1 cellular context compared by ENCODE assay signal in genomic region chr10:13117842-13118783, GRCh38.
TF ChIP-seq lines count a peak whose summit lies in the region.

No MANE protein-coding gene starts in this region.

TF ChIP-seq in K562, 482 proteins besides CTCF, POLR2A, EP300 and RAD21:
- TF ChIP-seq ZNF41 (CRISPR knock-in tag; conservative IDR thresholded peaks at IDR 0.05) (no peak), SMARCB1 (IDR thresholded peaks at IDR 0.05; ENCODE audit: insufficient read length, low read depth) (no peak), SPI1 (IDR thresholded peaks at IDR 0.05; ENCODE audit: borderline replicate concordance, low read depth, low read length) (peak; percentile 97), ETV6 (IDR thresholded peaks at IDR 0.05; ENCODE audit: borderline replicate concordance in 1 of 2, low read depth in 2 of 2, low read length in 1 of 2) (peak in 1 of 2 experiments; percentile 81; a peak in 1 of 4 replicates), ETV6 (CRISPR knock-in tag; IDR thresholded peaks at IDR 0.05; ENCODE audit: borderline replicate concordance) (no peak), PCBP1 (IDR thresholded peaks at IDR 0.05; ENCODE audit: low read depth, low read length, poor library complexity, severe bottlenecking) (no peak), MYC (IDR thresholded peaks at IDR 0.05; ENCODE audit: low read depth, low read length) (0 out of 2 replicates have a peak, but pooled peaks have one; percentile 19), MYC (CRISPR knock-in tag; IDR thresholded peaks at IDR 0.05; ENCODE audit: borderline replicate concordance, low read depth) (no peak), CLOCK (CRISPR knock-in tag; IDR thresholded peaks at IDR 0.05; ENCODE audit: borderline replicate concordance) (no peak)
